ENCODE assay signal across 1 cellular context in the genomic region with DNA sequence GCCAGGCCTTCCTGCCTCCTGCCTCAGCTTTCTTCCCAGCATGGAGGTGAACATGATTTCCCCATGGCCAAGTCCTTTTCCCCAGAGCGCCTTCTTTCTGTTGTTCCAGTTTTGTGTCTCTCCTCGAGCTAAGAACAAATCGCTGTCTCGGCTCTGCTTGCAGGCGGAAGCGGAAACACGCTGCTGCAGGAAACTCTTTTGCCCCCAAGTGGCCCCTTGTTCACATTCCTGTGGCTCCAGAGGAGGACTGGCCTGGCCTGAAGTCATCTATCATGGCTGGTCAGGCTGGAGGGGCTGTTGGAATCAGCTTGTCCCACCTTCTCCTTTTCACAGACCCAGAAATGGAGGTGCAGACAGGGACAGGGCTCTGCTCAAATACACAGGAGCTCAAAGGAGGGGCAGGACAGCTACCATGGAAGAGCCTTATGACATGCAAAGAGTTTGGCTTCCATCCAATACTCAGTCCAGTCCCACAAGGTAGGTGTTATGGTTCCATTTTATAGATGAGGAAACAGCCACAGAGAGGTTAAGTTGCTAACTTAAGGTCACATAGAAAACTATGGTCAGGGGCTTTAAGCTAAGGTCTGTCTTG.
TF ChIP-seq lines count a peak whose summit lies in the region.

No MANE protein-coding gene starts in this region.

TF ChIP-seq in liver, 16 proteins besides CTCF, POLR2A, EP300 and RAD21 (continued from another document):
- TF ChIP-seq, protein P1, sequence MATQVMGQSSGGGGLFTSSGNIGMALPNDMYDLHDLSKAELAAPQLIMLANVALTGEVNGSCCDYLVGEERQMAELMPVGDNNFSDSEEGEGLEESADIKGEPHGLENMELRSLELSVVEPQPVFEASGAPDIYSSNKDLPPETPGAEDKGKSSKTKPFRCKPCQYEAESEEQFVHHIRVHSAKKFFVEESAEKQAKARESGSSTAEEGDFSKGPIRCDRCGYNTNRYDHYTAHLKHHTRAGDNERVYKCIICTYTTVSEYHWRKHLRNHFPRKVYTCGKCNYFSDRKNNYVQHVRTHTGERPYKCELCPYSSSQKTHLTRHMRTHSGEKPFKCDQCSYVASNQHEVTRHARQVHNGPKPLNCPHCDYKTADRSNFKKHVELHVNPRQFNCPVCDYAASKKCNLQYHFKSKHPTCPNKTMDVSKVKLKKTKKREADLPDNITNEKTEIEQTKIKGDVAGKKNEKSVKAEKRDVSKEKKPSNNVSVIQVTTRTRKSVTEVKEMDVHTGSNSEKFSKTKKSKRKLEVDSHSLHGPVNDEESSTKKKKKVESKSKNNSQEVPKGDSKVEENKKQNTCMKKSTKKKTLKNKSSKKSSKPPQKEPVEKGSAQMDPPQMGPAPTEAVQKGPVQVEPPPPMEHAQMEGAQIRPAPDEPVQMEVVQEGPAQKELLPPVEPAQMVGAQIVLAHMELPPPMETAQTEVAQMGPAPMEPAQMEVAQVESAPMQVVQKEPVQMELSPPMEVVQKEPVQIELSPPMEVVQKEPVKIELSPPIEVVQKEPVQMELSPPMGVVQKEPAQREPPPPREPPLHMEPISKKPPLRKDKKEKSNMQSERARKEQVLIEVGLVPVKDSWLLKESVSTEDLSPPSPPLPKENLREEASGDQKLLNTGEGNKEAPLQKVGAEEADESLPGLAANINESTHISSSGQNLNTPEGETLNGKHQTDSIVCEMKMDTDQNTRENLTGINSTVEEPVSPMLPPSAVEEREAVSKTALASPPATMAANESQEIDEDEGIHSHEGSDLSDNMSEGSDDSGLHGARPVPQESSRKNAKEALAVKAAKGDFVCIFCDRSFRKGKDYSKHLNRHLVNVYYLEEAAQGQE (IDR thresholded peaks at IDR 0.05) = no peak
